In the genomic region with DNA sequence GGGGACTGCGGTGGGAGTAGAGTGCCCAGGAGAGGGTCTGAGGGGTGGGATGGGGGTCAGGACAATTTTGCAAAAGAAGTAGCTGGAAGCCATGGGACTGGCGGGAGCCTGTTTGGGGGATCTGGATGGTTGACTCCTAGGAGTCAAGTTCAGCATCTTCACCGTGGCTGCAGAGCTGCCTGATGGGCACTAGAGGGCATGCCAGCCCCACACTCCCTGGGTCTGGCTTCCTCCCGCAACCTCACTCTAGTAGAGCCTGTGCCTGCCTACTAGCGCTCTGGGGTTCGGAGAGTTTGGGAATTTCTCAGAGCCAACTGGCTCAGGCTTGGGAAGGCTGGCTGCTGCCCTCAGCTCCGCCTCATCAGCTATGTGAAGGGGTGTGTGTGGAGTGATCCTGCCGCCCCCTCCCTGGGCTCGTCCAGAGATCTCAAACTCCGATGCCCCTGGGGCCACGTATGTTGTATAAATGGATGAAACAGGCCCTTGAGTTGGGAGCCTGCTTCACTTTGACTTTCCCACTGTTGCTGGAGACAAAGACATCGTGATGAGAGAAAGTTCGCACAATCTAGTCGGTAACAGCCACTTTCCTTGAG, we compare ENCODE assay signal across 8 cellular contexts. TPM values are rescaled to one million over a fixed set of nuclear protein-coding genes. Genes with fewer than 3 reads are reported as not detected.
A peak's percentile ranks its signal among the peaks of the same experiment; 100 is the strongest.
DNase-seq lines count a peak whose midpoint lies in the region; ATAC-seq and TF ChIP-seq lines count a peak whose summit lies in the region.

No MANE protein-coding gene starts in this region.

- TF ChIP-seq RAD21 in liver (IDR thresholded peaks at IDR 0.05): peak; percentile 79 to 91

- H3K36me3 ChIP-seq in liver (ENCODE audit: control insufficient read depth in 4 of 4, insufficient read depth in 3 of 4, low read depth in 1 of 4, low read length in 3 of 4): peaks cover 0 to 8% (median 1%) of the 10 kb centered on the region in 4 donors

- H3K9me3 ChIP-seq in liver (ENCODE audit: control insufficient read depth in 4 of 4, low read length in 3 of 4): no peaks in the 10 kb centered on the region

- ATAC-seq in HG02852 (IDR thresholded peaks at IDR 0.05; ENCODE audit: unreplicated experiment) (peak; percentile 48), HG03135 (IDR thresholded peaks at IDR 0.05; ENCODE audit: unreplicated experiment) (no peak)

- 46% methylated on average over 14 of the region's 14 CpGs for WGBS in liver

- H3K9ac ChIP-seq in liver (ENCODE audit: low read depth in 1 of 2, low read length in 2 of 2): no peak overlapping the region

- no peaks in the 10 kb centered on the region for H3K27me3 ChIP-seq in liver (ENCODE audit: control insufficient read depth in 4 of 4, insufficient read depth in 4 of 4, low read length in 3 of 4)

- TF ChIP-seq CTCF in choroid plexus epithelial cell (conservative IDR thresholded peaks at IDR 0.05; ENCODE audit: low read depth, low read length): peak; percentile 86
- peak; percentile 72 for TF ChIP-seq CTCF in liver (IDR thresholded peaks at IDR 0.05; ENCODE audit: low read depth, low read length, missing input control)

- no peak overlapping the region for H3K4me3 ChIP-seq in choroid plexus epithelial cell (ENCODE audit: low read depth, low read length)
- no peak overlapping the region for H3K4me3 ChIP-seq in liver (ENCODE audit: low read depth in 1 of 3, low read length in 3 of 3)

- DNase-seq in GM04504 (ENCODE audit: low read depth) (peak; percentile 33), NCI-H2196 (lab: John Stamatoyannopoulos, UW; ENCODE audit: unreplicated experiment) (peak; percentile 79), choroid plexus epithelial cell (ENCODE audit: low read depth) (peak; percentile 80)
- DNase-seq in activated CD4-positive, alpha-beta T cell treated with anti-CD3 and anti-CD28 coated beads for 4 hours: peak; percentile 68
- DNase-seq in stimulated activated CD4-positive, alpha-beta T cell treated with anti-CD3 and anti-CD28 coated beads, TNF-alpha, amount 100 ng/mL, for 48 hours (ENCODE audit: low read depth in 3 of 3): peak; percentile 36 to 46 (median 36)

- no peak overlapping the region for H3K27ac ChIP-seq in liver (ENCODE audit: low read depth in 1 of 2, low read length in 2 of 2)

- H3K4me1 ChIP-seq in liver (ENCODE audit: control insufficient read depth in 4 of 4, insufficient read depth in 4 of 4, low read length in 3 of 4): peaks cover 2 to 20% (median 14%) of the 10 kb centered on the region in 4 donors

TF ChIP-seq in liver, 16 proteins besides CTCF, POLR2A, EP300 and RAD21:
- TF ChIP-seq HNF4A (conservative IDR thresholded peaks at IDR 0.05): no peak
- no peak for TF ChIP-seq MAX (IDR thresholded peaks at IDR 0.05)
- TF ChIP-seq EGR1 (IDR thresholded peaks at IDR 0.05; ENCODE audit: low read depth in 2 of 2): no peak
- no peak for TF ChIP-seq FOXA1 (IDR thresholded peaks at IDR 0.05)
- TF ChIP-seq JUND (IDR thresholded peaks at IDR 0.05): no peak
- TF ChIP-seq RXRA (IDR thresholded peaks at IDR 0.05): no peak
- TF ChIP-seq YY1 (IDR thresholded peaks at IDR 0.05): no peak
- no peak for TF ChIP-seq GABPA (IDR thresholded peaks at IDR 0.05 in 1 of 2, conservative IDR thresholded peaks at IDR 0.05 in 1 of 2)
- TF ChIP-seq FOXA2 (IDR thresholded peaks at IDR 0.05): no peak
- no peak for TF ChIP-seq NR2F2 (IDR thresholded peaks at IDR 0.05)
- TF ChIP-seq HNF4G (IDR thresholded peaks at IDR 0.05): no peak
- TF ChIP-seq, protein P1, sequence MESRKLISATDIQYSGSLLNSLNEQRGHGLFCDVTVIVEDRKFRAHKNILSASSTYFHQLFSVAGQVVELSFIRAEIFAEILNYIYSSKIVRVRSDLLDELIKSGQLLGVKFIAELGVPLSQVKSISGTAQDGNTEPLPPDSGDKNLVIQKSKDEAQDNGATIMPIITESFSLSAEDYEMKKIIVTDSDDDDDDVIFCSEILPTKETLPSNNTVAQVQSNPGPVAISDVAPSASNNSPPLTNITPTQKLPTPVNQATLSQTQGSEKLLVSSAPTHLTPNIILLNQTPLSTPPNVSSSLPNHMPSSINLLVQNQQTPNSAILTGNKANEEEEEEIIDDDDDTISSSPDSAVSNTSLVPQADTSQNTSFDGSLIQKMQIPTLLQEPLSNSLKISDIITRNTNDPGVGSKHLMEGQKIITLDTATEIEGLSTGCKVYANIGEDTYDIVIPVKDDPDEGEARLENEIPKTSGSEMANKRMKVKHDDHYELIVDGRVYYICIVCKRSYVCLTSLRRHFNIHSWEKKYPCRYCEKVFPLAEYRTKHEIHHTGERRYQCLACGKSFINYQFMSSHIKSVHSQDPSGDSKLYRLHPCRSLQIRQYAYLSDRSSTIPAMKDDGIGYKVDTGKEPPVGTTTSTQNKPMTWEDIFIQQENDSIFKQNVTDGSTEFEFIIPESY (IDR thresholded peaks at IDR 0.05): no peak
- TF ChIP-seq, protein P2, sequence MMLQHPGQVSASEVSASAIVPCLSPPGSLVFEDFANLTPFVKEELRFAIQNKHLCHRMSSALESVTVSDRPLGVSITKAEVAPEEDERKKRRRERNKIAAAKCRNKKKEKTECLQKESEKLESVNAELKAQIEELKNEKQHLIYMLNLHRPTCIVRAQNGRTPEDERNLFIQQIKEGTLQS (IDR thresholded peaks at IDR 0.05): no peak
- TF ChIP-seq, protein P3, sequence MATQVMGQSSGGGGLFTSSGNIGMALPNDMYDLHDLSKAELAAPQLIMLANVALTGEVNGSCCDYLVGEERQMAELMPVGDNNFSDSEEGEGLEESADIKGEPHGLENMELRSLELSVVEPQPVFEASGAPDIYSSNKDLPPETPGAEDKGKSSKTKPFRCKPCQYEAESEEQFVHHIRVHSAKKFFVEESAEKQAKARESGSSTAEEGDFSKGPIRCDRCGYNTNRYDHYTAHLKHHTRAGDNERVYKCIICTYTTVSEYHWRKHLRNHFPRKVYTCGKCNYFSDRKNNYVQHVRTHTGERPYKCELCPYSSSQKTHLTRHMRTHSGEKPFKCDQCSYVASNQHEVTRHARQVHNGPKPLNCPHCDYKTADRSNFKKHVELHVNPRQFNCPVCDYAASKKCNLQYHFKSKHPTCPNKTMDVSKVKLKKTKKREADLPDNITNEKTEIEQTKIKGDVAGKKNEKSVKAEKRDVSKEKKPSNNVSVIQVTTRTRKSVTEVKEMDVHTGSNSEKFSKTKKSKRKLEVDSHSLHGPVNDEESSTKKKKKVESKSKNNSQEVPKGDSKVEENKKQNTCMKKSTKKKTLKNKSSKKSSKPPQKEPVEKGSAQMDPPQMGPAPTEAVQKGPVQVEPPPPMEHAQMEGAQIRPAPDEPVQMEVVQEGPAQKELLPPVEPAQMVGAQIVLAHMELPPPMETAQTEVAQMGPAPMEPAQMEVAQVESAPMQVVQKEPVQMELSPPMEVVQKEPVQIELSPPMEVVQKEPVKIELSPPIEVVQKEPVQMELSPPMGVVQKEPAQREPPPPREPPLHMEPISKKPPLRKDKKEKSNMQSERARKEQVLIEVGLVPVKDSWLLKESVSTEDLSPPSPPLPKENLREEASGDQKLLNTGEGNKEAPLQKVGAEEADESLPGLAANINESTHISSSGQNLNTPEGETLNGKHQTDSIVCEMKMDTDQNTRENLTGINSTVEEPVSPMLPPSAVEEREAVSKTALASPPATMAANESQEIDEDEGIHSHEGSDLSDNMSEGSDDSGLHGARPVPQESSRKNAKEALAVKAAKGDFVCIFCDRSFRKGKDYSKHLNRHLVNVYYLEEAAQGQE (IDR thresholded peaks at IDR 0.05): no peak
- no peak for TF ChIP-seq SP1 (IDR thresholded peaks at IDR 0.05)
- no peak for TF ChIP-seq TAF1 (conservative IDR thresholded peaks at IDR 0.05)

RNA-seq across cellular contexts. Expression of gene TSPAN17, which starts 10.8 kb away (rescaled TPM):
- total RNA-seq in liver: 10 to 100 TPM; 15.9 to 43.4 TPM
- 10 to 100 TPM in 1 of 2 donors, 1 to 10 TPM in 1; 5.7 to 16.4 TPM for polyA plus RNA-seq in liver

RNA-seq across cellular contexts. Expression of gene EIF4E1B, which starts 27.6 kb away (rescaled TPM):
- total RNA-seq in liver: not detected
- polyA plus RNA-seq in liver: not detected

RNA-seq across cellular contexts. Expression of gene SNCB, which starts 27.8 kb away (rescaled TPM):
- not detected for total RNA-seq in liver
- not detected for polyA plus RNA-seq in liver

RNA-seq across cellular contexts. Expression of gene GPRIN1, which starts 48.1 kb away (rescaled TPM):
- under 1 TPM; 0.23 to 0.50 TPM for total RNA-seq in liver
- under 1 TPM in 1 of 2 donors, not detected in 1; 0.30 TPM for polyA plus RNA-seq in liver
